Comparison of ENCODE assay signal across 12 cellular contexts in genomic region chr15:58462973-58463663, GRCh38. TPM values are rescaled to one million over a fixed set of nuclear protein-coding genes. Genes with fewer than 3 reads are reported as not detected.
A peak's percentile ranks its signal among the peaks of the same experiment; 100 is the strongest.
DNase-seq lines count a peak whose midpoint lies in the region; ATAC-seq and TF ChIP-seq lines count a peak whose summit lies in the region.
"Had no signal": no experiment of that assay in that cellular context is flagged by ENCODE, and none has a peak within 500 bp of the region (broad histone marks: within the 10 kb centered on the region; RNA-seq: fewer than 3 reads in every experiment).

No MANE protein-coding gene starts in this region.

- TF ChIP-seq CTCF in type B pancreatic cell (conservative IDR thresholded peaks at IDR 0.05): no peak

- H3K36me3 Mint-ChIP-seq in effector memory CD8-positive, alpha-beta T cell (ENCODE audit: insufficient read depth): peaks cover 3% of the 10 kb centered on the region
- peaks cover 3% of the 10 kb centered on the region for H3K36me3 Mint-ChIP-seq in type B pancreatic cell
- H3K36me3 Mint-ChIP-seq in stimulated activated effector memory CD8-positive, alpha-beta T cell treated with anti-CD3 and anti-CD28 coated beads, Interleukin-12 subunit alpha, Interleukin-12 subunit beta, amount 100 ng/mL, for 72 hours: no peaks in the 10 kb centered on the region

- no peaks in the 10 kb centered on the region for H3K9me3 Mint-ChIP-seq in effector memory CD8-positive, alpha-beta T cell
- no peaks in the 10 kb centered on the region for H3K9me3 Mint-ChIP-seq in type B pancreatic cell
- H3K9me3 Mint-ChIP-seq in stimulated activated effector memory CD8-positive, alpha-beta T cell treated with anti-CD3 and anti-CD28 coated beads, Interleukin-12 subunit alpha, Interleukin-12 subunit beta, amount 100 ng/mL, for 72 hours: no peaks in the 10 kb centered on the region
- H3K9me3 Mint-ChIP-seq: CD4-positive, alpha-beta T cell; neural crest cell had no signal

- DNase-seq in stimulated activated CD4-positive, alpha-beta T cell treated with anti-CD3 and anti-CD28 coated beads, Interleukin-4, amount 100 ng/mL, for 24 hours: peak; percentile 17
- no peak for DNase-seq in stimulated activated CD4-positive, alpha-beta T cell treated with anti-CD3 and anti-CD28 coated beads, Interleukin-2, amount 100 ng/mL, for 24 hours
- DNase-seq in NCI-H510A treated with DMSO at 0.1 percent for 48 hours (lab: John Stamatoyannopoulos, UW) (peak; percentile 78), type B pancreatic cell (ENCODE audit: extremely low spot score, unreplicated experiment) (no peak), HCEC 1CT (no peak)
- no peak for DNase-seq in effector memory CD8-positive, alpha-beta T cell
- no peak for DNase-seq in stimulated activated effector memory CD8-positive, alpha-beta T cell treated with anti-CD3 and anti-CD28 coated beads, Interleukin-12 subunit alpha, Interleukin-12 subunit beta, amount 100 ng/mL, for 72 hours (ENCODE audit: low spot score in 2 of 2)
- DNase-seq: activated CD8-positive, alpha-beta memory T cell treated with anti-CD3 and anti-CD28 coated beads, Interleukin-2, amount 50 U/mL, for 48 hours; CD4-positive, alpha-beta T cell; Kasumi-1 had no signal

- H3K4me3 Mint-ChIP-seq in effector memory CD8-positive, alpha-beta T cell: no peak overlapping the region
- no peak overlapping the region for H3K4me3 Mint-ChIP-seq in type B pancreatic cell
- H3K4me3 Mint-ChIP-seq in stimulated activated effector memory CD8-positive, alpha-beta T cell treated with anti-CD3 and anti-CD28 coated beads, Interleukin-12 subunit alpha, Interleukin-12 subunit beta, amount 100 ng/mL, for 72 hours: no peak overlapping the region
- H3K4me3 Mint-ChIP-seq: CD4-positive, alpha-beta T cell; neural crest cell had no signal

- H3K27ac Mint-ChIP-seq in effector memory CD8-positive, alpha-beta T cell: peak overlapping the region; percentile 45 to 67
- peak overlapping the region; percentile 65 for H3K27ac Mint-ChIP-seq in type B pancreatic cell
- no peak overlapping the region for H3K27ac Mint-ChIP-seq in stimulated activated effector memory CD8-positive, alpha-beta T cell treated with anti-CD3 and anti-CD28 coated beads, Interleukin-12 subunit alpha, Interleukin-12 subunit beta, amount 100 ng/mL, for 72 hours
- H3K27ac Mint-ChIP-seq: CD4-positive, alpha-beta T cell had no signal

- H3K4me1 Mint-ChIP-seq in effector memory CD8-positive, alpha-beta T cell (ENCODE audit: low read depth in 2 of 2): peaks cover 15 to 44% of the 10 kb centered on the region in 2 donors
- H3K4me1 Mint-ChIP-seq in type B pancreatic cell (ENCODE audit: unreplicated experiment): peaks cover 31% of the 10 kb centered on the region
- peaks cover 39% of the 10 kb centered on the region for H3K4me1 Mint-ChIP-seq in stimulated activated effector memory CD8-positive, alpha-beta T cell treated with anti-CD3 and anti-CD28 coated beads, Interleukin-12 subunit alpha, Interleukin-12 subunit beta, amount 100 ng/mL, for 72 hours

- ATAC-seq in effector memory CD8-positive, alpha-beta T cell (replicated peaks): no peak
- no peak for ATAC-seq in stimulated activated effector memory CD8-positive, alpha-beta T cell treated with anti-CD3 and anti-CD28 coated beads, Interleukin-12 subunit alpha, Interleukin-12 subunit beta, amount 100 ng/mL, for 72 hours
- ATAC-seq in GM19467 (IDR thresholded peaks at IDR 0.05; ENCODE audit: unreplicated experiment): no peak

- no peaks in the 10 kb centered on the region for H3K27me3 Mint-ChIP-seq in effector memory CD8-positive, alpha-beta T cell
- H3K27me3 Mint-ChIP-seq in type B pancreatic cell: no peaks in the 10 kb centered on the region
- H3K27me3 Mint-ChIP-seq: CD4-positive, alpha-beta T cell had no signal

RNA-seq across cellular contexts. Expression of gene LIPC, which starts 31.3 kb away (rescaled TPM):
- 10.9 and 33.1 TPM in 2 replicates for total RNA-seq in type B pancreatic cell (ENCODE audit: low replicate concordance)
- total RNA-seq: neural crest cell had no signal

Comparison
In these comparisons a context has a peak if more than half of its experiments do, and no peak if none do; other contexts are left out.
1. DNase-seq: peak in stimulated activated CD4-positive, alpha-beta T cell treated with anti-CD3 and anti-CD28 coated beads, Interleukin-4, amount 100 ng/mL, for 24 hours (single experiment) and NCI-H510A treated with DMSO at 0.1 percent for 48 hours (single experiment); none in stimulated activated CD4-positive, alpha-beta T cell treated with anti-CD3 and anti-CD28 coated beads, Interleukin-2, amount 100 ng/mL, for 24 hours (0 of 2), effector memory CD8-positive, alpha-beta T cell (0 of 3), type B pancreatic cell (single experiment), stimulated activated effector memory CD8-positive, alpha-beta T cell treated with anti-CD3 and anti-CD28 coated beads, Interleukin-12 subunit alpha, Interleukin-12 subunit beta, amount 100 ng/mL, for 72 hours (0 of 2) and HCEC 1CT (single experiment).